Comparison of ENCODE assay signal across 20 cellular contexts in genomic region chr10:30207485-30208052, GRCh38.
DNase-seq lines count a peak whose midpoint lies in the region; ATAC-seq and TF ChIP-seq lines count a peak whose summit lies in the region.
"Had no signal": no experiment of that assay in that cellular context is flagged by ENCODE, and none has a peak within 500 bp of the region (broad histone marks: within the 10 kb centered on the region; RNA-seq: fewer than 3 reads in every experiment).

No MANE protein-coding gene starts in this region.

- POLR2A ChIA-PET in activated CD4-positive, alpha-beta T cell treated with anti-CD3 and anti-CD28 coated beads for 36 hours (lab: Charles Lee) = no interaction called here

- H3K4me3 Mint-ChIP-seq in activated CD4-positive, alpha-beta T cell treated with anti-CD3 and anti-CD28 coated beads for 36 hours = no peak overlapping the region
- H3K4me3 Mint-ChIP-seq: brain; dendritic cell treated with granulocyte-macrophage colony-stimulating factor and Interleukin-4, amounts not matched to agents 40 ng/mL and 50 ng/mL, for 4 days had no signal

- H3K27me3 ChIP-seq in parathyroid adenoma (ENCODE audit: control insufficient read depth, insufficient read depth, low read length) = no peaks in the 10 kb centered on the region
- H3K27me3 ChIP-seq: neutrophil had no signal

- no peak for TF ChIP-seq CTCF in GM12865 (IDR thresholded peaks at IDR 0.05; ENCODE audit: insufficient read depth, low read depth, low read length, missing control alignments)
- TF ChIP-seq CTCF in parathyroid adenoma (IDR thresholded peaks at IDR 0.05) = no peak

- DNase-seq in GM12865 (ENCODE audit: low read depth) = peak; percentile 72
- peak; percentile 44 for DNase-seq in astrocyte of the hippocampus (ENCODE audit: low read depth, low spot score)
- DNase-seq in NCI-H748 (lab: John Stamatoyannopoulos, UW; ENCODE audit: unreplicated experiment) = no peak
- no peak for DNase-seq in activated CD4-positive, alpha-beta T cell treated with anti-CD3 and anti-CD28 coated beads for 36 hours
- DNase-seq in DMS 273 (lab: John Stamatoyannopoulos, UW; ENCODE audit: unreplicated experiment) = no peak
- no peak for DNase-seq in NCI-H2171 (lab: John Stamatoyannopoulos, UW)
- DNase-seq: activated CD4-positive, alpha-beta T cell treated with anti-CD3 and anti-CD28 coated beads for 48 hours; activated naive CD4-positive, alpha-beta T cell treated with Interleukin-2 at 50 U/mL for 16 hours; Calu3; erythroblast; Kasumi-1; midbrain; NCI-H146; NCI-H345; right cardiac atrium had no signal

- H3K79me2 ChIP-seq in parathyroid adenoma = no peaks in the 10 kb centered on the region

- H3K27ac Mint-ChIP-seq in activated CD4-positive, alpha-beta T cell treated with anti-CD3 and anti-CD28 coated beads for 36 hours = no peak overlapping the region
- H3K27ac Mint-ChIP-seq: brain; dendritic cell treated with granulocyte-macrophage colony-stimulating factor and Interleukin-4, amounts not matched to agents 40 ng/mL and 50 ng/mL, for 4 days had no signal

- H3K4me1 ChIP-seq in parathyroid adenoma = peaks cover 8% of the 10 kb centered on the region

- H3K36me3 ChIP-seq in parathyroid adenoma (ENCODE audit: control insufficient read depth, insufficient read depth, low read length) = no peaks in the 10 kb centered on the region
- H3K36me3 ChIP-seq: neutrophil had no signal

- H3K9ac ChIP-seq in parathyroid adenoma = no peak overlapping the region

- ATAC-seq in HG03354 (IDR thresholded peaks at IDR 0.05; ENCODE audit: poor library complexity, severe bottlenecking, unreplicated experiment) = peak; percentile 61
- ATAC-seq in activated CD4-positive, alpha-beta T cell treated with anti-CD3 and anti-CD28 coated beads for 36 hours = no peak
- ATAC-seq: right cardiac atrium had no signal

- CTCF ChIA-PET in activated CD4-positive, alpha-beta T cell treated with anti-CD3 and anti-CD28 coated beads for 36 hours (lab: Charles Lee) = no interaction called here

- no peaks in the 10 kb centered on the region for H3K4me1 Mint-ChIP-seq in activated CD4-positive, alpha-beta T cell treated with anti-CD3 and anti-CD28 coated beads for 36 hours
- H3K4me1 Mint-ChIP-seq: brain had no signal

- peak overlapping the region; percentile 48 for H2AFZ ChIP-seq in parathyroid adenoma

- no peak overlapping the region for H3K4me3 ChIP-seq in GM12865 (ENCODE audit: low read depth, low read length)
- H3K4me3 ChIP-seq in parathyroid adenoma (ENCODE audit: low read depth, low read length) = no peak overlapping the region

- H3K27ac ChIP-seq in parathyroid adenoma = peak overlapping the region; percentile 15
- H3K27ac ChIP-seq: neutrophil had no signal

- intact Hi-C loops in activated CD4-positive, alpha-beta T cell treated with anti-CD3 and anti-CD28 coated beads for 36 hours (cut with DNase I, micrococcal nuclease) = no loop called here

- H3K4me2 ChIP-seq in parathyroid adenoma (ENCODE audit: low read length) = no peak overlapping the region

- H3K27me3 Mint-ChIP-seq in activated CD4-positive, alpha-beta T cell treated with anti-CD3 and anti-CD28 coated beads for 36 hours = no peaks in the 10 kb centered on the region
- H3K27me3 Mint-ChIP-seq: dendritic cell treated with granulocyte-macrophage colony-stimulating factor and Interleukin-4, amounts not matched to agents 40 ng/mL and 50 ng/mL, for 4 days had no signal

- H3K9me3 Mint-ChIP-seq in activated CD4-positive, alpha-beta T cell treated with anti-CD3 and anti-CD28 coated beads for 36 hours (ENCODE audit: low read depth) = no peaks in the 10 kb centered on the region

- H3K36me3 Mint-ChIP-seq in activated CD4-positive, alpha-beta T cell treated with anti-CD3 and anti-CD28 coated beads for 36 hours (ENCODE audit: low read depth) = no peaks in the 10 kb centered on the region
- H3K36me3 Mint-ChIP-seq: brain had no signal

- H3K9me3 ChIP-seq in parathyroid adenoma (ENCODE audit: control insufficient read depth, low read length) = no peaks in the 10 kb centered on the region
- H3K9me3 ChIP-seq: neutrophil had no signal

Comparison
In these comparisons a context has a peak if more than half of its experiments do, and no peak if none do; other contexts are left out.
1. DNase-seq: peak in GM12865 (single experiment) and astrocyte of the hippocampus (single experiment); none in NCI-H748 (single experiment), activated CD4-positive, alpha-beta T cell treated with anti-CD3 and anti-CD28 coated beads for 36 hours (single experiment), DMS 273 (single experiment) and NCI-H2171 (single experiment).